Comparison of ENCODE assay signal across 1 cellular context in genomic region chr2:9158786-9159779, GRCh38.
TF ChIP-seq lines count a peak whose summit lies in the region.

No MANE protein-coding gene starts in this region.

TF ChIP-seq in GM23338, 12 proteins besides CTCF, POLR2A, EP300 and RAD21:
- TF ChIP-seq, protein P1, sequence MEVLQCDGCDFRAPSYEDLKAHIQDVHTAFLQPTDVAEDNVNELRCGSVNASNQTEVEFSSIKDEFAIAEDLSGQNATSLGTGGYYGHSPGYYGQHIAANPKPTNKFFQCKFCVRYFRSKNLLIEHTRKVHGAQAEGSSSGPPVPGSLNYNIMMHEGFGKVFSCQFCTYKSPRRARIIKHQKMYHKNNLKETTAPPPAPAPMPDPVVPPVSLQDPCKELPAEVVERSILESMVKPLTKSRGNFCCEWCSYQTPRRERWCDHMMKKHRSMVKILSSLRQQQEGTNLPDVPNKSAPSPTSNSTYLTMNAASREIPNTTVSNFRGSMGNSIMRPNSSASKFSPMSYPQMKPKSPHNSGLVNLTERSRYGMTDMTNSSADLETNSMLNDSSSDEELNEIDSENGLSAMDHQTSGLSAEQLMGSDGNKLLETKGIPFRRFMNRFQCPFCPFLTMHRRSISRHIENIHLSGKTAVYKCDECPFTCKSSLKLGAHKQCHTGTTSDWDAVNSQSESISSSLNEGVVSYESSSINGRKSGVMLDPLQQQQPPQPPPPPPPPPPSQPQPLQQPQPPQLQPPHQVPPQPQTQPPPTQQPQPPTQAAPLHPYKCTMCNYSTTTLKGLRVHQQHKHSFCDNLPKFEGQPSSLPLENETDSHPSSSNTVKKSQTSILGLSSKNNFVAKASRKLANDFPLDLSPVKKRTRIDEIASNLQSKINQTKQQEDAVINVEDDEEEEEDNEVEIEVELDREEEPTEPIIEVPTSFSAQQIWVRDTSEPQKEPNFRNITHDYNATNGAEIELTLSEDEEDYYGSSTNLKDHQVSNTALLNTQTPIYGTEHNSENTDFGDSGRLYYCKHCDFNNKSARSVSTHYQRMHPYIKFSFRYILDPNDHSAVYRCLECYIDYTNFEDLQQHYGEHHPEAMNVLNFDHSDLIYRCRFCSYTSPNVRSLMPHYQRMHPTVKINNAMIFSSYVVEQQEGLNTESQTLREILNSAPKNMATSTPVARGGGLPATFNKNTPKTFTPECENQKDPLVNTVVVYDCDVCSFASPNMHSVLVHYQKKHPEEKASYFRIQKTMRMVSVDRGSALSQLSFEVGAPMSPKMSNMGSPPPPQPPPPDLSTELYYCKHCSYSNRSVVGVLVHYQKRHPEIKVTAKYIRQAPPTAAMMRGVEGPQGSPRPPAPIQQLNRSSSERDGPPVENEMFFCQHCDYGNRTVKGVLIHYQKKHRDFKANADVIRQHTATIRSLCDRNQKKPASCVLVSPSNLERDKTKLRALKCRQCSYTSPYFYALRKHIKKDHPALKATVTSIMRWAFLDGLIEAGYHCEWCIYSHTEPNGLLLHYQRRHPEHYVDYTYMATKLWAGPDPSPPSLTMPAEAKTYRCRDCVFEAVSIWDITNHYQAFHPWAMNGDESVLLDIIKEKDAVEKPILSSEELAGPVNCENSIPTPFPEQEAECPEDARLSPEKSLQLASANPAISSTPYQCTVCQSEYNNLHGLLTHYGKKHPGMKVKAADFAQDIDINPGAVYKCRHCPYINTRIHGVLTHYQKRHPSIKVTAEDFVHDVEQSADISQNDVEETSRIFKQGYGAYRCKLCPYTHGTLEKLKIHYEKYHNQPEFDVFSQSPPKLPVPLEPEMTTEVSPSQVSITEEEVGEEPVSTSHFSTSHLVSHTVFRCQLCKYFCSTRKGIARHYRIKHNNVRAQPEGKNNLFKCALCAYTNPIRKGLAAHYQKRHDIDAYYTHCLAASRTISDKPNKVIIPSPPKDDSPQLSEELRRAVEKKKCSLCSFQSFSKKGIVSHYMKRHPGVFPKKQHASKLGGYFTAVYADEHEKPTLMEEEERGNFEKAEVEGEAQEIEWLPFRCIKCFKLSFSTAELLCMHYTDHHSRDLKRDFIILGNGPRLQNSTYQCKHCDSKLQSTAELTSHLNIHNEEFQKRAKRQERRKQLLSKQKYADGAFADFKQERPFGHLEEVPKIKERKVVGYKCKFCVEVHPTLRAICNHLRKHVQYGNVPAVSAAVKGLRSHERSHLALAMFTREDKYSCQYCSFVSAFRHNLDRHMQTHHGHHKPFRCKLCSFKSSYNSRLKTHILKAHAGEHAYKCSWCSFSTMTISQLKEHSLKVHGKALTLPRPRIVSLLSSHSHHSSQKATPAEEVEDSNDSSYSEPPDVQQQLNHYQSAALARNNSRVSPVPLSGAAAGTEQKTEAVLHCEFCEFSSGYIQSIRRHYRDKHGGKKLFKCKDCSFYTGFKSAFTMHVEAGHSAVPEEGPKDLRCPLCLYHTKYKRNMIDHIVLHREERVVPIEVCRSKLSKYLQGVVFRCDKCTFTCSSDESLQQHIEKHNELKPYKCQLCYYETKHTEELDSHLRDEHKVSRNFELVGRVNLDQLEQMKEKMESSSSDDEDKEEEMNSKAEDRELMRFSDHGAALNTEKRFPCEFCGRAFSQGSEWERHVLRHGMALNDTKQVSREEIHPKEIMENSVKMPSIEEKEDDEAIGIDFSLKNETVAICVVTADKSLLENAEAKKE (CRISPR knock-in tag; IDR thresholded peaks at IDR 0.05), result no peak
- TF ChIP-seq EZH2phosphoT487 (IDR thresholded peaks at IDR 0.05; ENCODE audit: unreplicated experiment), result no peak
